Comparison of ENCODE assay signal across 20 cellular contexts in genomic region chr2:217711236-217711635, GRCh38.
DNase-seq lines count a peak whose midpoint lies in the region; ATAC-seq and TF ChIP-seq lines count a peak whose summit lies in the region.
"Had no signal": no experiment of that assay in that cellular context is flagged by ENCODE, and none has a peak within 500 bp of the region (broad histone marks: within the 10 kb centered on the region; RNA-seq: fewer than 3 reads in every experiment).

No MANE protein-coding gene starts in this region.

- ATAC-seq in aorta (ENCODE audit: low FRiP score) = no peak
- ATAC-seq: lower lobe of right lung; natural killer cell treated with Interleukin-12 subunit alpha and Interleukin-12 subunit beta and Interleukin-15 and Interleukin-18, amount 100 ng/mL, for 72 hours had no signal

- no peaks in the 10 kb centered on the region for H3K27me3 ChIP-seq in WERI-Rb-1 (ENCODE audit: insufficient read depth, low read depth, severe bottlenecking)
- H3K27me3 ChIP-seq in osteoblast (ENCODE audit: insufficient read depth, low read length) = no peaks in the 10 kb centered on the region
- H3K27me3 ChIP-seq in aorta (ENCODE audit: control insufficient read depth in 1 of 2, insufficient read depth in 2 of 2, low read length in 1 of 2) = no peaks in the 10 kb centered on the region

- H3K4me1 ChIP-seq in osteoblast (ENCODE audit: insufficient read depth, low read length) (peaks cover 47% of the 10 kb centered on the region), aorta (ENCODE audit: control insufficient read depth in 1 of 2, insufficient read depth in 2 of 2, low read length in 2 of 2) (peaks cover 0 to 7% of the 10 kb centered on the region in 2 donors)

- H3K79me2 ChIP-seq in osteoblast (ENCODE audit: insufficient read depth, low read length) = no peaks in the 10 kb centered on the region

- WGBS in aorta, 2 donors = 85 to 88% methylated on average over 3 of the region's 3 CpGs

- intact Hi-C loops in aorta (cut with DNase I) = loop anchor here (5.0 to 10.0 kb wide), 5 partner anchors 59 to 1024 kb away; partner anchors contain the start of gene IGFBP5 (in 1 of the 2)

- H3K4me2 ChIP-seq in osteoblast (ENCODE audit: insufficient read depth, low read length) = no peak overlapping the region
- H3K4me2 ChIP-seq: PC-9, SK-N-SH had no signal

- peak; percentile 28 for DNase-seq in ELF-1 (ENCODE audit: low read depth, low spot score)
- DNase-seq in WERI-Rb-1 = peak; percentile 48
- DNase-seq in fibroblast of villous mesenchyme (ENCODE audit: low read depth) = peak; percentile 75
- no peak for DNase-seq in osteoblast (ENCODE audit: insufficient read length, low spot score, missing footprints)
- no peak for DNase-seq in HCEC 1CT
- DNase-seq in KG1 (lab: John Stamatoyannopoulos, UW) = no peak
- DNase-seq in NCI-H526 treated with DMSO at 0.1 percent for 48 hours (lab: John Stamatoyannopoulos, UW) = no peak
- no peak for DNase-seq in aorta
- DNase-seq: activated CD4-positive, alpha-beta T cell treated with anti-CD3 and anti-CD28 coated beads, Interleukin-2, amount 10 ng/mL, durations not matched to agents 7 days and 5 days; activated naive CD4-positive, alpha-beta T cell treated with anti-CD3 and anti-CD28 coated beads, Interleukin-2, amount 10 ng/mL, durations not matched to agents 7 days and 5 days; AML-193; caudate nucleus; endodermal cell; foreskin melanocyte; lower lobe of right lung; NCI-H2081; NCI-H524 treated with DMSO at 0.1 percent for 48 hours; PC-9; SK-N-SH had no signal

- no peaks in the 10 kb centered on the region for H4K20me1 ChIP-seq in osteoblast (ENCODE audit: insufficient read depth, low read length)

- no peak overlapping the region for H2AFZ ChIP-seq in osteoblast (ENCODE audit: low read length)
- H2AFZ ChIP-seq: PC-9 had no signal

- no peak overlapping the region for H3K4me3 ChIP-seq in WERI-Rb-1 (ENCODE audit: low read depth, low read length)
- no peak overlapping the region for H3K4me3 ChIP-seq in fibroblast of villous mesenchyme (ENCODE audit: low read depth, low read length)
- H3K4me3 ChIP-seq in osteoblast (ENCODE audit: insufficient read depth, low read length) = no peak overlapping the region
- H3K4me3 ChIP-seq in aorta (ENCODE audit: low read length in 2 of 2) = no peak overlapping the region
- H3K4me3 ChIP-seq: lower lobe of right lung, PC-9 had no signal

- TF ChIP-seq CTCF in WERI-Rb-1 (IDR thresholded peaks at IDR 0.05; ENCODE audit: low read depth, low read length) (no peak), fibroblast of villous mesenchyme (IDR thresholded peaks at IDR 0.05; ENCODE audit: insufficient read depth, low read depth, low read length) (no peak), osteoblast (IDR thresholded peaks at IDR 0.05; ENCODE audit: extremely low read depth, low read depth, low read length) (no peak)

- H3K36me3 ChIP-seq in WERI-Rb-1 (no peaks in the 10 kb centered on the region), osteoblast (ENCODE audit: insufficient read depth, low read length) (no peaks in the 10 kb centered on the region), aorta (ENCODE audit: control insufficient read depth in 1 of 2, insufficient read depth in 2 of 2, low read length in 1 of 2) (peaks cover 0 to 2% of the 10 kb centered on the region in 2 donors)
- H3K36me3 ChIP-seq: lower lobe of right lung had no signal

- H3K9me3 ChIP-seq in WERI-Rb-1 (ENCODE audit: severe bottlenecking) (no peaks in the 10 kb centered on the region), osteoblast (ENCODE audit: low read depth, low read length) (no peaks in the 10 kb centered on the region), aorta (ENCODE audit: control insufficient read depth, low read length) (no peaks in the 10 kb centered on the region)
- H3K9me3 ChIP-seq: lower lobe of right lung, SK-N-SH had no signal

- H3K27ac ChIP-seq in WERI-Rb-1 = no peak overlapping the region
- H3K27ac ChIP-seq in osteoblast (ENCODE audit: low read depth, low read length) = peak overlapping the region; percentile 13
- no peak overlapping the region for H3K27ac ChIP-seq in aorta (ENCODE audit: low read depth in 1 of 2, low read length in 2 of 2)
- H3K27ac ChIP-seq: lower lobe of right lung had no signal

Comparison
In these comparisons a context has a peak if more than half of its experiments do, and no peak if none do; other contexts are left out.
1. DNase-seq: peak in ELF-1 (single experiment), WERI-Rb-1 (single experiment) and fibroblast of villous mesenchyme (single experiment); none in osteoblast (single experiment), HCEC 1CT (single experiment), KG1 (single experiment), NCI-H526 treated with DMSO at 0.1 percent for 48 hours (single experiment) and aorta (0 of 2).